Comparison of ENCODE assay signal across 18 cellular contexts in genomic region chr5:179171816-179172745, GRCh38.
"Had no signal": no experiment of that assay in that cellular context is flagged by ENCODE, and none has a peak within 500 bp of the region (broad histone marks: within the 10 kb centered on the region; RNA-seq: fewer than 3 reads in every experiment).

No MANE protein-coding gene starts in this region.

- H3K36me3 ChIP-seq: prostate gland, suprapubic skin, thyroid gland had no signal

- H3K4me3 ChIP-seq: coronary artery, prostate gland, skin epidermis, suprapubic skin, thyroid gland had no signal

- H3K4me1 ChIP-seq: foreskin keratinocyte, parathyroid adenoma, prostate gland had no signal

- H3K9me3 ChIP-seq: prostate gland, suprapubic skin, thyroid gland had no signal

- H3K27me3 ChIP-seq: foreskin keratinocyte, suprapubic skin, thyroid gland had no signal

- ATAC-seq: foreskin keratinocyte; left colon; left ventricle myocardium superior; sciatic nerve; stimulated activated naive CD8-positive, alpha-beta T cell treated with anti-CD3 and anti-CD28 coated beads, Interleukin-15, Interleukin-2, amounts not matched to agents 100 U/mL and 50 U/mL, for 24 hours had no signal

- H2AFZ ChIP-seq: parathyroid adenoma had no signal

- H3K27ac ChIP-seq: coronary artery, foreskin keratinocyte, parathyroid adenoma, prostate gland, skin epidermis, suprapubic skin, thyroid gland had no signal

- DNase-seq: effector CD4-positive, alpha-beta T cell; endodermal cell; erythroblast; foreskin keratinocyte; immature natural killer cell; left colon; left ventricle myocardium superior; mesendoderm; naive B cell; stimulated activated CD4-positive, alpha-beta T cell treated with anti-CD3 and anti-CD28 coated beads, Interleukin-12 subunit alpha, Interleukin-12 subunit beta, amount 100 ng/mL, for 4 hours; stimulated activated naive CD8-positive, alpha-beta T cell treated with anti-CD3 and anti-CD28 coated beads, Interleukin-15, Interleukin-2, amounts not matched to agents 100 U/mL and 50 U/mL, for 24 hours; thyroid gland had no signal

- H3K9ac ChIP-seq: parathyroid adenoma had no signal
